In genomic region chr2:153870308-153870707, GRCh38 we compare ENCODE assay signal across 14 cellular contexts. TPM values are rescaled to one million over a fixed set of nuclear protein-coding genes. Genes with fewer than 3 reads are reported as not detected.
DNase-seq lines count a peak whose midpoint lies in the region; ATAC-seq, FAIRE-seq and TF ChIP-seq lines count a peak whose summit lies in the region.
"Had no signal": no experiment of that assay in that cellular context is flagged by ENCODE, and none has a peak within 500 bp of the region (broad histone marks: within the 10 kb centered on the region; RNA-seq: fewer than 3 reads in every experiment).

No MANE protein-coding gene starts in this region.

- intact Hi-C loops in MCF 10A (cut with micrococcal nuclease) (loop anchor here (5.0 kb wide), 1 partner anchor 507 kb away; no protein-coding TSS in a partner anchor), mammary epithelial cell (cut with micrococcal nuclease) (loop anchor here (5.0 kb wide), 1 partner anchor 502 kb away; no protein-coding TSS in a partner anchor), vagina (cut with DNase I) (no loop called here)

- ATAC-seq in GM19452 (IDR thresholded peaks at IDR 0.05; ENCODE audit: unreplicated experiment) = no peak
- ATAC-seq: activated CD8-positive, alpha-beta memory T cell treated with anti-CD3 and anti-CD28 coated beads, Interleukin-2, amount 10 ng/mL, durations not matched to agents 7 days and 5 days; stimulated activated memory B cell treated with anti-CD40 and anti-IgM and Interleukin-4, amounts not matched to agents 10 μg/mL and 1 μg/mL and 100 μg/mL, for 72 hours had no signal

- H4K20me1 ChIP-seq in mammary epithelial cell (ENCODE audit: insufficient read depth, low read length) (no peaks in the 10 kb centered on the region), OCI-LY3 (ENCODE audit: insufficient read depth, low read length) (no peaks in the 10 kb centered on the region)

- H3K27ac Mint-ChIP-seq in MCF 10A (ENCODE audit: low read depth, unreplicated experiment) = no peak overlapping the region
- H3K27ac Mint-ChIP-seq: activated CD8-positive, alpha-beta memory T cell treated with anti-CD3 and anti-CD28 coated beads, Interleukin-2, amount 10 ng/mL, durations not matched to agents 7 days and 5 days; stimulated activated memory B cell treated with anti-CD40 and anti-IgM and Interleukin-4, amounts not matched to agents 10 μg/mL and 1 μg/mL and 100 μg/mL, for 72 hours had no signal

- dilution Hi-C loops in mammary epithelial cell (cut with HindIII; ENCODE audit: low sequenced_read_pairs) = no loop called here

- peaks cover 30% of the 10 kb centered on the region for H3K27me3 Mint-ChIP-seq in MCF 10A (ENCODE audit: insufficient read depth, unreplicated experiment)

- in situ Hi-C loops in mammary epithelial cell (cut with MboI; ENCODE audit: low sequenced_read_pairs in 2 of 2) = no loop called here

- POLR2A ChIA-PET in MCF 10A (lab: Yijun Ruan, JAX) = no interaction called here

- H3K36me3 ChIP-seq in mammary epithelial cell (ENCODE audit: insufficient read depth, low read length) (no peaks in the 10 kb centered on the region), OCI-LY3 (replicated peaks; ENCODE audit: low read depth, low read length) (no peaks in the 10 kb centered on the region), vagina (no peaks in the 10 kb centered on the region)
- H3K36me3 ChIP-seq: HAP-1 had no signal

- BruUV-seq in MCF 10A (replicated peaks; lab: Mats Ljungman, UMichigan) (no TSS peak), mammary epithelial cell (replicated peaks; lab: Mats Ljungman, UMichigan) (no TSS peak)

- no peak overlapping the region for H3K4me3 Mint-ChIP-seq in MCF 10A (ENCODE audit: unreplicated experiment)
- H3K4me3 Mint-ChIP-seq: activated CD8-positive, alpha-beta memory T cell treated with anti-CD3 and anti-CD28 coated beads, Interleukin-2, amount 10 ng/mL, durations not matched to agents 7 days and 5 days; stimulated activated memory B cell treated with anti-CD40 and anti-IgM and Interleukin-4, amounts not matched to agents 10 μg/mL and 1 μg/mL and 100 μg/mL, for 72 hours had no signal

- peak; percentile 23 for DNase-seq in MCF 10A (ENCODE audit: unreplicated experiment)
- DNase-seq in mammary epithelial cell = no peak
- peak; percentile 19 for DNase-seq in glomerular visceral epithelial cell (ENCODE audit: extremely low spot score)
- DNase-seq in HuH-7.5 (ENCODE audit: low spot score) = no peak
- DNase-seq in HTR-8/SVneo (ENCODE audit: insufficient read length, low spot score) = no peak
- DNase-seq in vagina (ENCODE audit: extremely low spot score in 2 of 2) = no peak
- DNase-seq: activated CD8-positive, alpha-beta memory T cell treated with anti-CD3 and anti-CD28 coated beads, Interleukin-2, amount 10 ng/mL, durations not matched to agents 7 days and 5 days; amniotic stem cell; stimulated activated CD4-positive, alpha-beta T cell treated with anti-CD3 and anti-CD28 coated beads, Interleukin-15, amount 100 ng/mL, for 24 hours had no signal

- no peak for FAIRE-seq in HTR-8/SVneo (lab: Jason Lieb, UNC)
- FAIRE-seq: endometrium had no signal

- TF ChIP-seq POLR2A in vagina (IDR thresholded peaks at IDR 0.05) = no peak

- H3K4me1 Mint-ChIP-seq in MCF 10A (ENCODE audit: insufficient read depth, unreplicated experiment) = peaks cover 13% of the 10 kb centered on the region
- H3K4me1 Mint-ChIP-seq: stimulated activated memory B cell treated with anti-CD40 and anti-IgM and Interleukin-4, amounts not matched to agents 10 μg/mL and 1 μg/mL and 100 μg/mL, for 72 hours had no signal

- H3K9me3 ChIP-seq in mammary epithelial cell (replicated peaks; ENCODE audit: insufficient read depth, low read length) (no peaks in the 10 kb centered on the region), OCI-LY3 (ENCODE audit: insufficient read depth, low read length) (no peaks in the 10 kb centered on the region), vagina (no peaks in the 10 kb centered on the region)
- H3K9me3 ChIP-seq: HAP-1 had no signal

- CTCF ChIA-PET in MCF 10A (lab: Yijun Ruan, JAX) (interaction anchor here (1.6 kb wide), 1 partner anchor 505 kb away, joined by 5 read pairs; no protein-coding TSS in a partner anchor), mammary epithelial cell (lab: Charles Lee; ENCODE audit: low non-redundant PET) (no interaction called here)

- H3K4me2 ChIP-seq in mammary epithelial cell (ENCODE audit: insufficient read depth, low read depth, low read length) (no peak overlapping the region), OCI-LY3 (ENCODE audit: low read length) (no peak overlapping the region)

- peaks cover 35% of the 10 kb centered on the region for H3K27me3 ChIP-seq in mammary epithelial cell (ENCODE audit: insufficient read depth, low read length)
- H3K27me3 ChIP-seq in OCI-LY3 (ENCODE audit: low read depth, low read length) = no peaks in the 10 kb centered on the region
- no peaks in the 10 kb centered on the region for H3K27me3 ChIP-seq in vagina

- no peaks in the 10 kb centered on the region for H3K36me3 Mint-ChIP-seq in MCF 10A (ENCODE audit: insufficient read depth, unreplicated experiment)

- H3K4me3 ChIP-seq in mammary epithelial cell (replicated peaks in 1 of 3; ENCODE audit: insufficient read depth in 1 of 3, low read depth in 2 of 3, low read length in 3 of 3) (no peak overlapping the region), OCI-LY3 (ENCODE audit: low read length) (no peak overlapping the region), vagina (no peak overlapping the region)

- H2AFZ ChIP-seq in mammary epithelial cell (ENCODE audit: low read depth, low read length) = no peak overlapping the region
- H2AFZ ChIP-seq in OCI-LY3 (ENCODE audit: low read depth, low read length) = no peak overlapping the region

- H3K27ac ChIP-seq in mammary epithelial cell (ENCODE audit: insufficient read depth, low read depth, low read length) (no peak overlapping the region), OCI-LY3 (ENCODE audit: low read length) (no peak overlapping the region), vagina (no peak overlapping the region)

- 29% methylated on average over 3 of the region's 3 CpGs for WGBS in mammary epithelial cell (ENCODE audit: low coverage, missing lambda C conversion rate)

- TF ChIP-seq CTCF in MCF 10A (IDR thresholded peaks at IDR 0.05; ENCODE audit: unreplicated experiment) = no peak
- peak in 1 of 2 donors; percentile 39 for TF ChIP-seq CTCF in mammary epithelial cell (conservative IDR thresholded peaks at IDR 0.05 in 1 of 2, IDR thresholded peaks at IDR 0.05 in 1 of 2; ENCODE audit: extremely low read depth in 1 of 2, insufficient read depth in 1 of 2, low read depth in 1 of 2, low read length in 2 of 2)
- peak; percentile 15; the same call in 1 of the 2 replicates for TF ChIP-seq CTCF in OCI-LY3 (IDR thresholded peaks at IDR 0.05; ENCODE audit: low read depth, low read length)
- TF ChIP-seq CTCF in vagina (IDR thresholded peaks at IDR 0.05) = no peak

- H3K4me1 ChIP-seq in mammary epithelial cell (ENCODE audit: insufficient read depth, low read length) (no peaks in the 10 kb centered on the region), OCI-LY3 (ENCODE audit: low read length) (no peaks in the 10 kb centered on the region), vagina (no peaks in the 10 kb centered on the region)
- H3K4me1 ChIP-seq: HAP-1 had no signal

- no peak overlapping the region for H3K9ac ChIP-seq in mammary epithelial cell (ENCODE audit: insufficient read depth, low read length)
- no peak overlapping the region for H3K9ac ChIP-seq in OCI-LY3 (ENCODE audit: low read length)

- peaks cover 8% of the 10 kb centered on the region for H3K9me3 Mint-ChIP-seq in MCF 10A (ENCODE audit: unreplicated experiment)

- H3K79me2 ChIP-seq in mammary epithelial cell (ENCODE audit: insufficient read depth, low read length) (no peaks in the 10 kb centered on the region), OCI-LY3 (ENCODE audit: low read length) (no peaks in the 10 kb centered on the region)

RNA-seq across cellular contexts. Expression of gene GALNT13, which starts 1.4 kb away (rescaled TPM):
- total RNA-seq in MCF 10A (2022) (0.44 and 0.54 TPM in 2 replicates), mammary epithelial cell (under 1 TPM in 1 of 2 donors, not detected in 1; 0.17 TPM), vagina (0.25 TPM)
- polyA plus RNA-seq in mammary epithelial cell = not detected
- polyA minus RNA-seq in mammary epithelial cell = not detected
- total RNA-seq: activated CD8-positive, alpha-beta memory T cell treated with anti-CD3 and anti-CD28 coated beads, Interleukin-2, amount 10 ng/mL, durations not matched to agents 7 days and 5 days had no signal

Comparison
In these comparisons a context has a peak if more than half of its experiments do, and no peak if none do; other contexts are left out.
1. DNase-seq: peak in MCF 10A (single experiment) and glomerular visceral epithelial cell (single experiment); none in mammary epithelial cell (single experiment), HuH-7.5 (single experiment), HTR-8/SVneo (single experiment) and vagina (0 of 2).